8 cellular contexts compared by ENCODE assay signal in the genomic region with DNA sequence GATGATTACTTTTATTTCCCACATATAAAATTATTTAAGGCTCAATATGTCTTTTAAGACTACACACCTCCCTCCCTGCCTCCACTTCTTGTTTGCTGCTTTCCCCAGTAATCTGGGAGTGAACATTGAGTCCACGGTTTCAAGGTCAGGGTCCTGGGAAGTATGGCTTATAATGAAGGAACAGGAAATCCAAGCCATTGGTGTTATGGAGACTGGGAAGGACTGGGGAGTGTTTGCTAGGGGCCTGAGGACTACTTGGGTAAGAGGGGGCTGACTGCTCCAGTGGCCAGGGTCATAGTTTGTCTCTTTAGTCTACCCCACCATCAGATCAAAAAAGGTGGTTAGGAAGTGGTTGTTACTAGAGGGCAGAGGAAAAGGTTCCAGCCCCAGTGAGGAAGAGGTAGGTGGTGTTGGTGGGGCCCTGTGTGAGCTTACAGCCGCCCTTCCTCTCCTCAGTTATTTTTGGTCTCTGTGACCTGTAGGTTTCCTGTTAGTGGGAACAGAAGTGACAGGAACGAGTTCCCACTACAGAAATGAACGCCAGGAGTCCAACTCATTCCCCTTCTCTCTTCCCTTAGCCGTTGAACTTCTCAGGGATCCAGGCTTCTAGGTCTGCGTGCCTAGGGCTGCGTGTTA. TPM values are rescaled to one million over a fixed set of nuclear protein-coding genes. Genes with fewer than 3 reads are reported as not detected.
DNase-seq lines count a peak whose midpoint lies in the region; ATAC-seq and TF ChIP-seq lines count a peak whose summit lies in the region.

No MANE protein-coding gene starts in this region.

- TF ChIP-seq POLR2A in NB4 (IDR thresholded peaks at IDR 0.05; ENCODE audit: extremely low read depth, insufficient read length): no peak

- no peaks in the 10 kb centered on the region for H3K9me3 Mint-ChIP-seq in mesothelial cell of epicardium

- peak overlapping the region; percentile 60 for H3K27ac ChIP-seq in urinary bladder (ENCODE audit: low read depth)

- H3K4me1 ChIP-seq in urinary bladder (ENCODE audit: insufficient read depth): peaks cover 2% of the 10 kb centered on the region

- no peaks in the 10 kb centered on the region for H3K36me3 Mint-ChIP-seq in mesothelial cell of epicardium

- H3K27me3 Mint-ChIP-seq in mesothelial cell of epicardium (ENCODE audit: low read depth): no peaks in the 10 kb centered on the region

- H3K4me3 ChIP-seq in NB4 (ENCODE audit: low read depth, low read length) (peak overlapping the region; percentile 81), choroid plexus epithelial cell (ENCODE audit: low read depth, low read length) (peak overlapping the region; percentile 78), urinary bladder (ENCODE audit: low read depth, low read length) (peak overlapping the region; percentile 50)

- WGBS in urinary bladder: 20% methylated on average over 7 of the region's 7 CpGs

- H3K36me3 ChIP-seq in urinary bladder (ENCODE audit: insufficient read depth): no peaks in the 10 kb centered on the region

- peaks cover 20% of the 10 kb centered on the region for H3K4me1 Mint-ChIP-seq in mesothelial cell of epicardium

- H3K27ac Mint-ChIP-seq in mesothelial cell of epicardium: peak overlapping the region; percentile 89

- peak; percentile 37 for DNase-seq in stimulated activated CD4-positive, alpha-beta T cell treated with anti-CD3 and anti-CD28 coated beads, Interleukin-12 subunit alpha, Interleukin-12 subunit beta, amount 100 ng/mL, for 4 hours
- no peak for DNase-seq in stimulated activated CD4-positive, alpha-beta T cell treated with anti-CD3 and anti-CD28 coated beads, Interleukin-4, amount 100 ng/mL, for 1 hour
- DNase-seq in NB4 (ENCODE audit: low read depth) (no peak), choroid plexus epithelial cell (ENCODE audit: low read depth) (no peak), mesothelial cell of epicardium (ENCODE audit: low spot score in 2 of 2, unreplicated experiment in 2 of 2) (no peak), C1 segment of cervical spinal cord (lab: John Stamatoyannopoulos, UW) (no peak)

- no peak for ATAC-seq in HG03469 (IDR thresholded peaks at IDR 0.05; ENCODE audit: unreplicated experiment)

- TF ChIP-seq CTCF in NB4 (IDR thresholded peaks at IDR 0.05; ENCODE audit: low read depth, low read length): no peak
- TF ChIP-seq CTCF in choroid plexus epithelial cell (conservative IDR thresholded peaks at IDR 0.05; ENCODE audit: low read depth, low read length): no peak
- no peak for TF ChIP-seq CTCF in mesothelial cell of epicardium (IDR thresholded peaks at IDR 0.05; ENCODE audit: unreplicated experiment)

- peak overlapping the region; percentile 84 for H3K4me3 Mint-ChIP-seq in mesothelial cell of epicardium

RNA-seq across cellular contexts. Expression of gene SLC16A13, which starts 0.7 kb away (rescaled TPM):
- 10.4 to 10.7 TPM (median 10.7 TPM) in 3 replicates for total RNA-seq in mesothelial cell of epicardium
- 0.37 TPM for total RNA-seq in urinary bladder
- polyA plus RNA-seq in urinary bladder: 1.5 TPM

RNA-seq across cellular contexts. Expression of gene SLC16A11, which starts 8.8 kb away (rescaled TPM):
- total RNA-seq in mesothelial cell of epicardium: 4.1 to 5.1 TPM (median 4.2 TPM) in 3 replicates
- total RNA-seq in urinary bladder: not detected
- polyA plus RNA-seq in urinary bladder: 1.5 TPM

RNA-seq across cellular contexts. Expression of gene BCL6B, which starts 12.2 kb away (rescaled TPM):
- total RNA-seq in mesothelial cell of epicardium (0.22 to 0.34 TPM in 2 of 3 replicates, not detected in the other), urinary bladder (12.5 TPM)
- 9.9 TPM for polyA plus RNA-seq in urinary bladder

RNA-seq across cellular contexts. Expression of gene RNASEK, which starts 22.6 kb away (rescaled TPM):
- total RNA-seq in mesothelial cell of epicardium (154 to 166 TPM (median 159 TPM) in 3 replicates), urinary bladder (32.9 TPM)
- 305 TPM for polyA plus RNA-seq in urinary bladder

RNA-seq across cellular contexts. Expression of gene ALOX12, which starts 39.2 kb away (rescaled TPM):
- 0.22 to 0.40 TPM in 2 of 3 replicates, not detected in the other for total RNA-seq in mesothelial cell of epicardium
- total RNA-seq in urinary bladder: not detected
- 0.04 TPM for polyA plus RNA-seq in urinary bladder

Comparison
In these comparisons a context has a peak if more than half of its experiments do, and no peak if none do; other contexts are left out.
1. RNA of gene BCL6B, which starts 12.2 kb away (total RNA-seq): 12.5 TPM in urinary bladder (single experiment); 0.22 to 0.34 TPM in mesothelial cell of epicardium; every median in the first group is over 10 times any median in the second.
2. Peak in every context shown above with its lines, with median percentiles within 50 percentile points of each other: H3K4me3 ChIP-seq.